ENCODE assay signal across 13 cellular contexts in the genomic region with DNA sequence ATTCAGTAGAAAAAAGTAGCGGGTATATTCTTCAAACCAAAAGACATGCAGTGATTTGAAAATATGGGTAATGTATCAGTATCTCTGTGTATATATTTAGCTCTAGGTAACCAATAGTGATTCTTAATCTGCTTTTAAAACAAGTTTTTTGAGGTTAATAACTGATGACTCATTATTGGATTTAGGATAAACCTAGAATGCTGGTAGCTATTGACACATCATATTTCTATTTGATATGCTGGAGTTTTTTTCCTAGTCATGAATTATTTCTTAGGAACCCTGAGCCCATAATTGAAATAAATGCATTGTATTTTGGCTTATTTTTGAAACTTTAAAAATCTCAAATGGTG. TPM values are rescaled to one million over a fixed set of nuclear protein-coding genes. Genes with fewer than 3 reads are reported as not detected.
DNase-seq lines count a peak whose midpoint lies in the region; ATAC-seq and TF ChIP-seq lines count a peak whose summit lies in the region.
"Had no signal": no experiment of that assay in that cellular context is flagged by ENCODE, and none has a peak within 500 bp of the region (broad histone marks: within the 10 kb centered on the region; RNA-seq: fewer than 3 reads in every experiment).

No MANE protein-coding gene starts in this region.

- WGBS in mammary epithelial cell (ENCODE audit: low coverage, missing lambda C conversion rate) = 0% methylated on average over 1 of the region's 1 CpG

- TF ChIP-seq CTCF in CD14-positive monocyte (IDR thresholded peaks at IDR 0.05) = no peak
- no peak for TF ChIP-seq CTCF in Loucy (conservative IDR thresholded peaks at IDR 0.05; ENCODE audit: low read length)
- TF ChIP-seq CTCF in mammary epithelial cell (conservative IDR thresholded peaks at IDR 0.05 in 1 of 2, IDR thresholded peaks at IDR 0.05 in 1 of 2; ENCODE audit: extremely low read depth in 1 of 2, insufficient read depth in 1 of 2, low read depth in 1 of 2, low read length in 2 of 2) = no peak

- intact Hi-C loops in CD14-positive monocyte (cut with micrococcal nuclease) (loop anchor here in 1 of 2 donors (5.0 kb wide), 1 partner anchor 154 kb away; no protein-coding TSS in a partner anchor), mammary epithelial cell (cut with micrococcal nuclease) (no loop called here), sciatic nerve (cut with DNase I) (no loop called here)

- H3K4me3 Mint-ChIP-seq in CD14-positive monocyte = peak overlapping the region; percentile 41 to 62
- peak overlapping the region; percentile 70 for H3K4me3 Mint-ChIP-seq in natural killer cell treated with Interleukin-12 subunit alpha and Interleukin-12 subunit beta and Interleukin-15 and Interleukin-18, amount 100 ng/mL, for 72 hours
- H3K4me3 Mint-ChIP-seq: CD4-positive, CD25-positive, alpha-beta regulatory T cell; nephron progenitor cell had no signal

- ATAC-seq in natural killer cell treated with Interleukin-12 subunit alpha and Interleukin-12 subunit beta and Interleukin-15 and Interleukin-18, amount 100 ng/mL, for 72 hours = no peak
- ATAC-seq in sciatic nerve = no peak
- no peak for ATAC-seq in GM21529 (IDR thresholded peaks at IDR 0.05; ENCODE audit: unreplicated experiment)
- no peak for ATAC-seq in activated naive CD4-positive, alpha-beta T cell treated with anti-CD3 and anti-CD28 coated beads, Interleukin-2, amount 50 U/mL, for 72 hours

- no peaks in the 10 kb centered on the region for H3K9me2 ChIP-seq in Loucy (replicated peaks; ENCODE audit: low read depth, low read length)

- peaks cover 20% of the 10 kb centered on the region for H3K4me1 ChIP-seq in Loucy (ENCODE audit: insufficient read depth, low read length, poor library complexity, severe bottlenecking)
- H3K4me1 ChIP-seq in mammary epithelial cell (ENCODE audit: insufficient read depth, low read length) = peaks cover 34% of the 10 kb centered on the region

- H3K4me2 ChIP-seq in Loucy (ENCODE audit: low read depth, low read length, poor library complexity, severe bottlenecking) (peak overlapping the region; percentile 61), mammary epithelial cell (ENCODE audit: insufficient read depth, low read depth, low read length) (no peak overlapping the region)
- H3K4me2 ChIP-seq: KMS-11 had no signal

- H3K27me3 Mint-ChIP-seq in CD14-positive monocyte (ENCODE audit: low read depth in 3 of 3) = no peaks in the 10 kb centered on the region
- H3K27me3 Mint-ChIP-seq in natural killer cell treated with Interleukin-12 subunit alpha and Interleukin-12 subunit beta and Interleukin-15 and Interleukin-18, amount 100 ng/mL, for 72 hours = no peaks in the 10 kb centered on the region
- H3K27me3 Mint-ChIP-seq: CD4-positive, CD25-positive, alpha-beta regulatory T cell had no signal

- H3K4me3 ChIP-seq in Loucy (ENCODE audit: low read length, poor library complexity, severe bottlenecking) = no peak overlapping the region
- no peak overlapping the region for H3K4me3 ChIP-seq in mammary epithelial cell (replicated peaks in 1 of 3; ENCODE audit: insufficient read depth in 1 of 3, low read depth in 2 of 3, low read length in 3 of 3)

- peaks cover 0 to 4% (median 0%) of the 10 kb centered on the region in 7 donors for H3K9me3 Mint-ChIP-seq in CD14-positive monocyte
- H3K9me3 Mint-ChIP-seq in natural killer cell treated with Interleukin-12 subunit alpha and Interleukin-12 subunit beta and Interleukin-15 and Interleukin-18, amount 100 ng/mL, for 72 hours = no peaks in the 10 kb centered on the region
- H3K9me3 Mint-ChIP-seq in activated naive CD4-positive, alpha-beta T cell treated with anti-CD3 and anti-CD28 coated beads, Interleukin-2, amount 50 U/mL, for 72 hours = no peaks in the 10 kb centered on the region
- H3K9me3 Mint-ChIP-seq: CD4-positive, CD25-positive, alpha-beta regulatory T cell; nephron progenitor cell had no signal

- H3K27me3 ChIP-seq in Loucy (ENCODE audit: insufficient read depth, low read length, poor library complexity, severe bottlenecking) (no peaks in the 10 kb centered on the region), mammary epithelial cell (ENCODE audit: insufficient read depth, low read length) (no peaks in the 10 kb centered on the region)

- dilution Hi-C loops in mammary epithelial cell (cut with HindIII; ENCODE audit: low sequenced_read_pairs) = loop anchor here (5.0 kb wide), 3 partner anchors 39 to 94 kb away; no protein-coding TSS in a partner anchor

- no TSS peak for BruUV-seq in mammary epithelial cell (replicated peaks; lab: Mats Ljungman, UMichigan)

- H3K36me3 ChIP-seq in Loucy (ENCODE audit: insufficient read depth, low read length) (no peaks in the 10 kb centered on the region), mammary epithelial cell (ENCODE audit: insufficient read depth, low read length) (no peaks in the 10 kb centered on the region)

- peak overlapping the region; percentile 94 for H3K27ac ChIP-seq in mammary epithelial cell (ENCODE audit: insufficient read depth, low read depth, low read length)
- H3K27ac ChIP-seq: KMS-11 had no signal

- CTCF ChIA-PET in mammary epithelial cell (lab: Charles Lee; ENCODE audit: low non-redundant PET) = no interaction called here

- no peaks in the 10 kb centered on the region for H3F3A ChIP-seq in Loucy (ENCODE audit: low read depth)

- H2AFZ ChIP-seq in Loucy (ENCODE audit: low read length) (no peak overlapping the region), mammary epithelial cell (ENCODE audit: low read depth, low read length) (no peak overlapping the region)

- H3K9ac ChIP-seq in Loucy (ENCODE audit: low read depth, low read length, poor library complexity, severe bottlenecking) = no peak overlapping the region
- peak overlapping the region; percentile 32 for H3K9ac ChIP-seq in mammary epithelial cell (ENCODE audit: insufficient read depth, low read length)
- H3K9ac ChIP-seq: KMS-11 had no signal

- H3K36me3 Mint-ChIP-seq in CD14-positive monocyte = no peaks in the 10 kb centered on the region
- no peaks in the 10 kb centered on the region for H3K36me3 Mint-ChIP-seq in natural killer cell treated with Interleukin-12 subunit alpha and Interleukin-12 subunit beta and Interleukin-15 and Interleukin-18, amount 100 ng/mL, for 72 hours
- peaks cover 0 to 5% of the 10 kb centered on the region in 2 donors for H3K36me3 Mint-ChIP-seq in activated naive CD4-positive, alpha-beta T cell treated with anti-CD3 and anti-CD28 coated beads, Interleukin-2, amount 50 U/mL, for 72 hours
- H3K36me3 Mint-ChIP-seq: CD4-positive, CD25-positive, alpha-beta regulatory T cell had no signal

- H3K79me2 ChIP-seq in Loucy (ENCODE audit: insufficient read depth, low read length) = no peaks in the 10 kb centered on the region
- no peaks in the 10 kb centered on the region for H3K79me2 ChIP-seq in mammary epithelial cell (ENCODE audit: insufficient read depth, low read length)

- H4K20me1 ChIP-seq in Loucy (ENCODE audit: insufficient read depth, low read length, poor library complexity, severe bottlenecking) (no peaks in the 10 kb centered on the region), mammary epithelial cell (ENCODE audit: insufficient read depth, low read length) (no peaks in the 10 kb centered on the region)

- DNase-seq in CD14-positive monocyte (ENCODE audit: low spot score) = no peak
- DNase-seq in mammary epithelial cell = peak; percentile 65
- no peak for DNase-seq in natural killer cell treated with Interleukin-12 subunit alpha and Interleukin-12 subunit beta and Interleukin-15 and Interleukin-18, amount 100 ng/mL, for 72 hours (ENCODE audit: low spot score)
- DNase-seq in foreskin melanocyte = no peak
- DNase-seq in sciatic nerve (ENCODE audit: low spot score) = no peak
- DNase-seq in activated naive CD4-positive, alpha-beta T cell treated with anti-CD3 and anti-CD28 coated beads, Interleukin-2, amount 50 U/mL, for 72 hours (ENCODE audit: low spot score in 2 of 2) = no peak
- DNase-seq: activated CD8-positive, alpha-beta memory T cell treated with anti-CD3 and anti-CD28 coated beads, Interleukin-2, amount 50 U/mL, for 4 hours; NCI-H2171; nephron progenitor cell had no signal

- peaks cover 48% of the 10 kb centered on the region for H3K4me1 Mint-ChIP-seq in CD14-positive monocyte
- H3K4me1 Mint-ChIP-seq in natural killer cell treated with Interleukin-12 subunit alpha and Interleukin-12 subunit beta and Interleukin-15 and Interleukin-18, amount 100 ng/mL, for 72 hours (ENCODE audit: low read depth in 2 of 2) = peaks cover 26 to 31% of the 10 kb centered on the region in 2 donors

- peak overlapping the region; percentile 93 to 99 (median 96) for H3K27ac Mint-ChIP-seq in CD14-positive monocyte
- H3K27ac Mint-ChIP-seq in natural killer cell treated with Interleukin-12 subunit alpha and Interleukin-12 subunit beta and Interleukin-15 and Interleukin-18, amount 100 ng/mL, for 72 hours = peak overlapping the region; percentile 84 to 94
- H3K27ac Mint-ChIP-seq in activated naive CD4-positive, alpha-beta T cell treated with anti-CD3 and anti-CD28 coated beads, Interleukin-2, amount 50 U/mL, for 72 hours = peak overlapping the region in 1 of 2 donors; percentile 87
- H3K27ac Mint-ChIP-seq: nephron progenitor cell had no signal

- H3K9me3 ChIP-seq in Loucy (ENCODE audit: insufficient read depth, low read depth, low read length) (no peaks in the 10 kb centered on the region), mammary epithelial cell (replicated peaks; ENCODE audit: insufficient read depth, low read length) (no peaks in the 10 kb centered on the region)

- in situ Hi-C loops in mammary epithelial cell (cut with MboI; ENCODE audit: low sequenced_read_pairs in 2 of 2) = no loop called here

RNA-seq across cellular contexts. Expression of gene ARF6, which starts 15.5 kb away (rescaled TPM):
- 100 to 1,000 TPM; 120 to 136 TPM for polyA plus RNA-seq in CD14-positive monocyte
- 100 to 1,000 TPM in 1 of 2 donors, 10 to 100 TPM in 1; 85.5 to 132 TPM for total RNA-seq in mammary epithelial cell
- 58.3 TPM for polyA plus RNA-seq in mammary epithelial cell
- 88.5 TPM for polyA minus RNA-seq in mammary epithelial cell
- 100 to 1,000 TPM; 147 to 175 TPM for total RNA-seq in natural killer cell treated with Interleukin-12 subunit alpha and Interleukin-12 subunit beta and Interleukin-15 and Interleukin-18, amount 100 ng/mL, for 72 hours
- total RNA-seq in sciatic nerve = 46.1 TPM
- total RNA-seq in activated naive CD4-positive, alpha-beta T cell treated with anti-CD3 and anti-CD28 coated beads, Interleukin-2, amount 50 U/mL, for 72 hours = 100 to 1,000 TPM; 154 to 156 TPM

RNA-seq across cellular contexts. Expression of gene NEMF, which starts 55.8 kb away (rescaled TPM):
- polyA plus RNA-seq in CD14-positive monocyte (10 to 100 TPM; 18.3 to 27.6 TPM), mammary epithelial cell (18.1 TPM)
- total RNA-seq in mammary epithelial cell (10 to 100 TPM; 44.8 to 57.7 TPM), sciatic nerve (92.4 TPM)
- 60.7 TPM for polyA minus RNA-seq in mammary epithelial cell
- total RNA-seq in natural killer cell treated with Interleukin-12 subunit alpha and Interleukin-12 subunit beta and Interleukin-15 and Interleukin-18, amount 100 ng/mL, for 72 hours = 100 to 1,000 TPM in 1 of 2 donors, 10 to 100 TPM in 1; 95.2 to 120 TPM
- total RNA-seq in activated naive CD4-positive, alpha-beta T cell treated with anti-CD3 and anti-CD28 coated beads, Interleukin-2, amount 50 U/mL, for 72 hours = 10 to 100 TPM; 71.3 to 79.1 TPM
